Comparison of ENCODE assay signal across 9 cellular contexts in the genomic region with DNA sequence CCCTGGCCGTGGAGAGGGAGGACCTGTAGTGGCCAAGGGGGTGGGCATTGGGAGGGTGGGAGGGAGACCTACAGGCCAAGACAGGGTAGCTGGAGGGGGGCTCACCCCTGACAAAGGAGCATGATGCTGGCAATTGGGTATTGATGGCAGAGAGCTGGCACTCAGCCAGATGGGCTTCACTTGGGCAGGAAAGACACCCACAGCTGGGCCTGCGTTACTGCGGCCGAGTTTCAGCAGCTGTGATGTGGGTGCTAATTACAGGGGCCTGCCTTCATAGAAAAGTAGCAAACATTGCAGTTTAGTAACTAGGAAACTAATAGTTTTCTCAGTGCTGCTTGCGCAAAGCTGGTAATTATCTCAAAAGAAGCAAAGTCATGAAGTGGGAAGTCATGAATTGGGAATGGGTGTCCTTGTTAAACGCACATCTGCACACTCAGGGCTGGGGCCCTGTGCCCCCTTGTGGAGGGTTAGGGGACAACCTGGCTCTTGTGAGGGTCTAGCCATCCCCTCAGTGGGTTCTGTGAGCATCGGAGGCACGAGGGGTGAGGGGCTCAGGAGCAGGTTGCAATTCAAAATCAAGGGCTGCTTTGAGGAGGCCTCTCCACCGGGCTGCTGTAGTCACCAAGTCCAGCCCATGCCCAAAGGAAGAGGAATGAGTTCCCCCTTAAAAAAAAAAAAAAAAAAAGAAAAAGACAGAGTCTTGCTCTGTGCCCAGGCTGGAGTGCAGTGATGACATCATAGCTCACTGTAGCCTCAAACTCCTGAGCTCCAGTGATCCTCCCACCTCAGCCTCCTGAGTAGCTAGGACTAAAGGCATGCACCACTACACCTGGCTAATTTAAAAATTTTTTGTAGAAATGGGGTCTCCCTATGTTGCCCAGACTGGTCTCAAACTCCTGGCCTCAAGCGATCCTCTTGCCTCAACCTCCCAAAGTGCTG. TPM values are rescaled to one million over a fixed set of nuclear protein-coding genes. Genes with fewer than 3 reads are reported as not detected.
DNase-seq lines count a peak whose midpoint lies in the region; ATAC-seq and TF ChIP-seq lines count a peak whose summit lies in the region.
"Had no signal": no experiment of that assay in that cellular context is flagged by ENCODE, and none has a peak within 500 bp of the region (broad histone marks: within the 10 kb centered on the region; RNA-seq: fewer than 3 reads in every experiment).

No MANE protein-coding gene starts in this region.

- no peak for ATAC-seq in HG02840 (IDR thresholded peaks at IDR 0.05; ENCODE audit: low FRiP score, unreplicated experiment)
- ATAC-seq in GM21619 (IDR thresholded peaks at IDR 0.05; ENCODE audit: unreplicated experiment), result no peak
- ATAC-seq in GM21717 (IDR thresholded peaks at IDR 0.05; ENCODE audit: unreplicated experiment), result no peak

- H3K4me3 ChIP-seq in AG04450 (ENCODE audit: low read depth, low read length), result no peak overlapping the region
- no peak overlapping the region for H3K4me3 ChIP-seq in OCI-LY3 (ENCODE audit: low read length)
- no peak overlapping the region for H3K4me3 ChIP-seq in fibroblast of pulmonary artery (replicated peaks; ENCODE audit: low read depth, low read length)
- no peak overlapping the region for H3K4me3 ChIP-seq in effector memory CD4-positive, alpha-beta T cell (ENCODE audit: insufficient read depth, low read depth, low read length, poor library complexity, severe bottlenecking)

- H3K9ac ChIP-seq in OCI-LY3 (ENCODE audit: low read length), result no peak overlapping the region

- CTCF ChIA-PET in AG04450 (lab: Charles Lee), result interaction anchor here (0.6 to 1.5 kb wide), 5 partner anchors 24 to 901 kb away, joined by 3 to 6 read pairs (median 3); no protein-coding TSS in a partner anchor

- DNase-seq in AG04450 (ENCODE audit: low read depth, low spot score), result no peak
- DNase-seq in fibroblast of pulmonary artery (ENCODE audit: low read depth), result peak; percentile 20
- DNase-seq in effector memory CD4-positive, alpha-beta T cell, result no peak
- DNase-seq: NK-92 treated with Interleukin-12 subunit alpha and Interleukin-12 subunit beta, amount 100 ng/mL, for 24 hours had no signal

- no peaks in the 10 kb centered on the region for H3K36me3 ChIP-seq in OCI-LY3 (replicated peaks; ENCODE audit: low read depth, low read length)
- H3K36me3 ChIP-seq in effector memory CD4-positive, alpha-beta T cell (ENCODE audit: control insufficient read depth, insufficient read depth, low read length), result peaks cover 4% of the 10 kb centered on the region

- H2AFZ ChIP-seq in OCI-LY3 (ENCODE audit: low read depth, low read length), result no peak overlapping the region

- no peaks in the 10 kb centered on the region; the same call in 1 of the 2 replicates for H3K9me3 ChIP-seq in AG04450 (ENCODE audit: control insufficient read depth, insufficient read depth, low read length)
- no peaks in the 10 kb centered on the region for H3K9me3 ChIP-seq in OCI-LY3 (ENCODE audit: insufficient read depth, low read length)
- no peaks in the 10 kb centered on the region for H3K9me3 ChIP-seq in effector memory CD4-positive, alpha-beta T cell (ENCODE audit: control insufficient read depth, low read length)

- no peaks in the 10 kb centered on the region for H3K79me2 ChIP-seq in OCI-LY3 (ENCODE audit: low read length)

- H3K27ac ChIP-seq in AG04450 (ENCODE audit: low read depth, low read length) (no peak overlapping the region), OCI-LY3 (ENCODE audit: low read length) (no peak overlapping the region)
- no peak overlapping the region for H3K27ac ChIP-seq in effector memory CD4-positive, alpha-beta T cell (ENCODE audit: insufficient read depth, low read length, poor library complexity, severe bottlenecking)

- POLR2A ChIA-PET in AG04450 (lab: Yijun Ruan, JAX), result no interaction called here

- peaks cover 3% of the 10 kb centered on the region for H3K4me1 ChIP-seq in OCI-LY3 (ENCODE audit: low read length)
- peaks cover 4% of the 10 kb centered on the region for H3K4me1 ChIP-seq in effector memory CD4-positive, alpha-beta T cell (ENCODE audit: control insufficient read depth, insufficient read depth, low read length, poor library complexity, severe bottlenecking)

- TF ChIP-seq CTCF in AG04450 (IDR thresholded peaks at IDR 0.05; ENCODE audit: low read depth, low read length), result peak; percentile 53
- TF ChIP-seq CTCF in GM12872 (IDR thresholded peaks at IDR 0.05; ENCODE audit: insufficient read depth, low read depth, low read length), result peak; percentile 50
- peak; percentile 32 for TF ChIP-seq CTCF in OCI-LY3 (IDR thresholded peaks at IDR 0.05; ENCODE audit: low read depth, low read length)
- peak; percentile 48 for TF ChIP-seq CTCF in fibroblast of pulmonary artery (IDR thresholded peaks at IDR 0.05; ENCODE audit: low read length, missing control alignments)

- H3K27me3 ChIP-seq in AG04450 (ENCODE audit: control insufficient read depth, insufficient read depth, low read length), result no peaks in the 10 kb centered on the region
- no peaks in the 10 kb centered on the region for H3K27me3 ChIP-seq in OCI-LY3 (ENCODE audit: low read depth, low read length)
- H3K27me3 ChIP-seq in effector memory CD4-positive, alpha-beta T cell (replicated peaks; ENCODE audit: control insufficient read depth, insufficient read depth, low read length, poor library complexity, severe bottlenecking), result no peaks in the 10 kb centered on the region

- H4K20me1 ChIP-seq in OCI-LY3 (ENCODE audit: insufficient read depth, low read length), result 0 out of 2 replicates have a peak, but pooled peaks cover 4% of the 10 kb centered on the region

- no peak overlapping the region for H3K4me2 ChIP-seq in OCI-LY3 (ENCODE audit: low read length)

RNA-seq across cellular contexts. Expression of gene TXNRD2, which starts 24.4 kb away (rescaled TPM):
- 13.3 and 15.8 TPM in 2 replicates for polyA plus RNA-seq in AG04450 (2011; rRNA removed)
- 15.5 and 20.1 TPM in 2 replicates for polyA minus RNA-seq in AG04450 (2011; rRNA and poly(A)+ RNA removed)

RNA-seq across cellular contexts. Expression of gene COMT, which starts 24.5 kb away (rescaled TPM):
- 79.4 and 105 TPM in 2 replicates for polyA plus RNA-seq in AG04450 (2011; rRNA removed)
- polyA minus RNA-seq in AG04450 (2011; rRNA and poly(A)+ RNA removed), result 29.9 and 32.0 TPM in 2 replicates

RNA-seq across cellular contexts. Expression of gene ARVCF, which starts 50.6 kb away (rescaled TPM):
- 5.6 and 8.2 TPM in 2 replicates for polyA plus RNA-seq in AG04450 (2011; rRNA removed)
- 6.6 and 12.0 TPM in 2 replicates for polyA minus RNA-seq in AG04450 (2011; rRNA and poly(A)+ RNA removed)

RNA-seq across cellular contexts. Expression of gene TANGO2, which starts 54.9 kb away (rescaled TPM):
- polyA plus RNA-seq in AG04450 (2011; rRNA removed), result 21.3 and 27.5 TPM in 2 replicates
- 35.8 and 44.2 TPM in 2 replicates for polyA minus RNA-seq in AG04450 (2011; rRNA and poly(A)+ RNA removed)
